23 cellular contexts compared by ENCODE assay signal in the genomic region with DNA sequence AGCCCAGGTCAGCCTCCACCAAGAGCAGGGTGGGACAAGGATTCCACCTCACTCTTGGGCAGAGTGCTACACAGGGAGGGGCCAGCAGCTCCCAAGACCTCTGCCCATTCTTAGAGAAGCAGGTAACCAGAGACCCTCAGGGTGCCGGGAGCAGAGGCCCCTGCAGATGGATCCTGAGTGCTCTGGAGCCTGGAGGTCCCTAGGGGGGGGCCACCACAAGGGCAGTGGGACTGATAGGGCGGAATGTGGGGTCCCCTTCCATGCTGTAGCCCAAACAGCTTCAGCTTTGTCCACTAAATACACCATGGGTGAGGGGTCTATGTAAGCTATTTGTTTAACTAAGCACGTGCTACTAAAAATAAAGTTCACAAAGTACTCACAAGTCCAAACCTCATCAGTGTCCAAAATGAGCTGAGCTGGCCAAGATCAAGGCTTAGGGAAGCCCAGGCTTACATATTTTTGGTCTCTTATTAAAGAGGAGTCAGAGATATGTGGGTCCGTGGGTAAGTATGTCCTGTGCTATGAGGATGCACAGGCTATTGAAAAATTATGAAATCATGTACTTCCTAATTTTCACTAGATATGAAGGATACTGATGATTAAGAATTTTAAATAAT.
"Had no signal": no experiment of that assay in that cellular context is flagged by ENCODE, and none has a peak within 500 bp of the region (broad histone marks: within the 10 kb centered on the region; RNA-seq: fewer than 3 reads in every experiment).

No MANE protein-coding gene starts in this region.

- H3K9me3 ChIP-seq: body of pancreas, neutrophil, vagina had no signal

- H3K4me1 Mint-ChIP-seq: endodermal cell; memory B cell; naive thymus-derived CD4-positive, alpha-beta T cell had no signal

- H3K4me3 ChIP-seq: body of pancreas, dorsolateral prefrontal cortex, left lung, mucosa of descending colon, tibial nerve, vagina had no signal

- H3K9me3 Mint-ChIP-seq: memory B cell had no signal

- H3K36me3 Mint-ChIP-seq: memory B cell; naive thymus-derived CD4-positive, alpha-beta T cell had no signal

- DNase-seq: activated CD4-positive, alpha-beta T cell treated with anti-CD3 and anti-CD28 coated beads, Interleukin-2, amount 50 U/mL, for 1 hour; activated naive CD4-positive, alpha-beta T cell treated with Interleukin-2 at 50 U/mL for 16 hours; activated T-cell treated with anti-CD3 and anti-CD28 coated beads for 4 hours; caudate nucleus; foreskin fibroblast; hypothalamus; mucosa of descending colon; stimulated activated CD4-positive, alpha-beta T cell treated with anti-CD3 and anti-CD28 coated beads, Interleukin-12 subunit alpha, Interleukin-12 subunit beta, amount 100 ng/mL, for 4 hours; stimulated activated CD4-positive, alpha-beta T cell treated with anti-CD3 and anti-CD28 coated beads, Interleukin-1b, Interleukin-23, amount 100 ng/mL, for 48 hours; stimulated activated CD8-positive, alpha-beta memory T cell treated with anti-CD3 and anti-CD28 coated beads, Interleukin-4, amount 100 ng/mL, for 48 hours; stimulated activated naive CD4-positive, alpha-beta T cell; T1000 had no signal

- H3K27me3 ChIP-seq: body of pancreas, dorsolateral prefrontal cortex, neutrophil, tibial nerve, vagina had no signal

- ATAC-seq: body of pancreas; left lung; mucosa of descending colon; naive thymus-derived CD4-positive, alpha-beta T cell had no signal

- H3K27ac ChIP-seq: body of pancreas, dorsolateral prefrontal cortex, epithelial cell of prostate, left lung, neutrophil, tibial nerve, vagina had no signal

- H3K4me3 Mint-ChIP-seq: activated T-helper 1 cell treated with anti-CD3 and anti-CD28 coated beads, Interleukin-12 subunit alpha, Interleukin-12 subunit beta, Interleukin-2, Interleukin-4 antibody, amounts not matched to agents 30 ng/mL and 10 ng/mL and 1 ng/mL, durations not matched to agents 14 hours and 24 hours and 36 hours; endodermal cell; memory B cell; naive thymus-derived CD4-positive, alpha-beta T cell had no signal

- H3K27ac Mint-ChIP-seq: activated T-helper 1 cell treated with anti-CD3 and anti-CD28 coated beads, Interleukin-12 subunit alpha, Interleukin-12 subunit beta, Interleukin-2, Interleukin-4 antibody, amounts not matched to agents 30 ng/mL and 10 ng/mL and 1 ng/mL, durations not matched to agents 14 hours and 24 hours and 36 hours; endodermal cell; memory B cell; naive thymus-derived CD4-positive, alpha-beta T cell had no signal

- H3K4me1 ChIP-seq: body of pancreas, left lung had no signal

- H3K36me3 ChIP-seq: left lung, neutrophil, tibial nerve, vagina had no signal
